In genomic region chr14:35526962-35527361, GRCh38 we compare ENCODE assay signal across 5 cellular contexts.
"Had no signal": no experiment of that assay in that cellular context is flagged by ENCODE, and none has a peak within 500 bp of the region (broad histone marks: within the 10 kb centered on the region; RNA-seq: fewer than 3 reads in every experiment).

No MANE protein-coding gene starts in this region.

- DNase-seq: H9, HCEC 1CT, IMR-90 had no signal

- H3K4me3 ChIP-seq: GM23338, K562 had no signal
